In genomic region chr14:29149798-29150197, GRCh38 we compare ENCODE assay signal across 6 cellular contexts.
"Had no signal": no experiment of that assay in that cellular context is flagged by ENCODE, and none has a peak within 500 bp of the region (broad histone marks: within the 10 kb centered on the region; RNA-seq: fewer than 3 reads in every experiment).

No MANE protein-coding gene starts in this region.

- H3K9ac ChIP-seq: KMS-11 had no signal

- H3K4me2 ChIP-seq: KMS-11 had no signal

- FAIRE-seq: HTR-8/SVneo had no signal

- DNase-seq: IMR-90, KBM-7, KG1 had no signal

- H3K27ac ChIP-seq: HL-60, KMS-11 had no signal
